In the genomic region with DNA sequence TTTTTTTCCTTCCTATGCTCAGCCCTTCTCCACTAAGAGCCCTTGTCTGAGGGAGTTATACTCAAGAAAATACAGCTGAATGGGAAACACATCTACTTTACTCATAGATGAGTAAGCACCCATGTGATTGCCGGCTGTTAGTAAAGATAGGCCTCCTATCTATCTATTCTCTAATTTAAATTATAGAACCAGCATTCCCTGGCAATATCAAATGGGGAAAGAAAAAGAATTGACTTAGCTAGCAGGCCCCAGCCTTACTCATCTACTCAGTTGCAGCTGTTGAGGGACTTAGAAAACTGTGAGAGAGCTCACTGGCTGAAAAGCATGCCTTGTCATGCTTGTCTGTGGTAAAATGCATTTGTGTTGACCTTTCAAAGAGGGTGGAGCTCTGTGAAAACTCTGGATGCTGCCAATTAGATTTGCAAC, we compare ENCODE assay signal across 15 cellular contexts. TPM values are rescaled to one million over a fixed set of nuclear protein-coding genes. Genes with fewer than 3 reads are reported as not detected.
DNase-seq lines count a peak whose midpoint lies in the region; ATAC-seq, FAIRE-seq and TF ChIP-seq lines count a peak whose summit lies in the region.
"Had no signal": no experiment of that assay in that cellular context is flagged by ENCODE, and none has a peak within 500 bp of the region (broad histone marks: within the 10 kb centered on the region; RNA-seq: fewer than 3 reads in every experiment).

No MANE protein-coding gene starts in this region.

- H3K9ac ChIP-seq in HepG2 (ENCODE audit: insufficient read depth, low read depth, low read length), result no peak overlapping the region

- peaks cover 3% of the 10 kb centered on the region for H3K79me2 ChIP-seq in HepG2 (ENCODE audit: insufficient read depth, low read length)

- intact Hi-C loops in HepG2 (cut with micrococcal nuclease; ENCODE audit: unreplicated experiment) (no loop called here), left ventricle myocardium superior (cut with micrococcal nuclease) (no loop called here)
- intact Hi-C loops in activated CD4-positive, alpha-beta T cell treated with anti-CD3 and anti-CD28 coated beads, Interleukin-2, amount 10 ng/mL, durations not matched to agents 24 days and 14 days (cut with micrococcal nuclease), result no loop called here

- FAIRE-seq in HepG2 (lab: Jason Lieb, UNC), result no peak

- POLR2A ChIA-PET in HepG2 (lab: Yijun Ruan, JAX), result no interaction called here

- H2AFZ ChIP-seq in HepG2 (ENCODE audit: low read length), result no peak overlapping the region

- no peak for ATAC-seq in central memory CD8-positive, alpha-beta T cell (replicated peaks; ENCODE audit: extremely low read depth, poor library complexity, severe bottlenecking)
- ATAC-seq in HepG2 (no peak), left ventricle myocardium superior (no peak)
- no peak for ATAC-seq in effector memory CD8-positive, alpha-beta T cell (replicated peaks)
- ATAC-seq: natural killer cell; stimulated activated naive B cell treated with anti-CD40 and anti-IgM and Interleukin-4, amounts not matched to agents 10 μg/mL and 1 μg/mL and 100 μg/mL, for 72 hours had no signal

- TF ChIP-seq CTCF in AG09309 (IDR thresholded peaks at IDR 0.05; ENCODE audit: control insufficient read depth, insufficient read depth, low read depth, low read length, missing control alignments), result no peak
- no peak for TF ChIP-seq CTCF in HepG2 (CRISPR knock-in tag; IDR thresholded peaks at IDR 0.05)

- no peak overlapping the region for H3K4me3 Mint-ChIP-seq in central memory CD8-positive, alpha-beta T cell
- no peak overlapping the region for H3K4me3 Mint-ChIP-seq in effector memory CD8-positive, alpha-beta T cell
- no peak overlapping the region for H3K4me3 Mint-ChIP-seq in activated CD4-positive, alpha-beta T cell treated with anti-CD3 and anti-CD28 coated beads, Interleukin-2, amount 10 ng/mL, durations not matched to agents 24 days and 14 days
- H3K4me3 Mint-ChIP-seq: CD4-positive, alpha-beta memory T cell; natural killer cell; stimulated activated naive B cell treated with anti-CD40 and anti-IgM and Interleukin-4, amounts not matched to agents 10 μg/mL and 1 μg/mL and 100 μg/mL, for 72 hours had no signal

- no peaks in the 10 kb centered on the region for H3K4me1 ChIP-seq in HepG2 (ENCODE audit: insufficient read depth, low read length)

- CTCF ChIA-PET in HepG2 (lab: Yijun Ruan, JAX; ENCODE audit: low intra/inter-chr PET ratio, low total read pairs), result no interaction called here

- TF ChIP-seq RAD21 in HepG2 (CRISPR knock-in tag; IDR thresholded peaks at IDR 0.05), result no peak

- BruUV-seq in HepG2 (replicated peaks; lab: Mats Ljungman, UMichigan), result no TSS peak

- peak; percentile 70 for DNase-seq in AG09309 (ENCODE audit: low read depth)
- peak; percentile 34 for DNase-seq in MG63
- DNase-seq in central memory CD8-positive, alpha-beta T cell (ENCODE audit: low spot score in 2 of 2), result no peak
- no peak for DNase-seq in HepG2 (ENCODE audit: low spot score)
- DNase-seq in effector memory CD8-positive, alpha-beta T cell, result no peak
- no peak for DNase-seq in activated CD4-positive, alpha-beta T cell treated with anti-CD3 and anti-CD28 coated beads, Interleukin-2, amount 10 ng/mL, durations not matched to agents 24 days and 14 days
- DNase-seq in left ventricle myocardium superior, result no peak
- no peak for DNase-seq in SHP77 treated with DMSO at 0.1 percent for 48 hours (lab: John Stamatoyannopoulos, UW)
- DNase-seq: CD4-positive, alpha-beta memory T cell; MM.1S; natural killer cell; NCI-H748 treated with DMSO at 0.1 percent for 48 hours; stimulated activated naive B cell treated with anti-CD40 and anti-IgM and Interleukin-4, amounts not matched to agents 10 μg/mL and 1 μg/mL and 100 μg/mL, for 72 hours; T-helper 2 cell had no signal

- no peaks in the 10 kb centered on the region for H3K27me3 Mint-ChIP-seq in central memory CD8-positive, alpha-beta T cell
- H3K27me3 Mint-ChIP-seq in effector memory CD8-positive, alpha-beta T cell, result no peaks in the 10 kb centered on the region
- H3K27me3 Mint-ChIP-seq in activated CD4-positive, alpha-beta T cell treated with anti-CD3 and anti-CD28 coated beads, Interleukin-2, amount 10 ng/mL, durations not matched to agents 24 days and 14 days, result no peaks in the 10 kb centered on the region
- H3K27me3 Mint-ChIP-seq: CD4-positive, alpha-beta memory T cell; stimulated activated naive B cell treated with anti-CD40 and anti-IgM and Interleukin-4, amounts not matched to agents 10 μg/mL and 1 μg/mL and 100 μg/mL, for 72 hours had no signal

- H3K36me3 ChIP-seq in MG63 (peaks cover 19% of the 10 kb centered on the region), HepG2 (replicated peaks in 1 of 2; ENCODE audit: control insufficient read depth in 1 of 2, insufficient read depth in 2 of 2, low read length in 2 of 2) (peaks cover 12 to 54% of the 10 kb centered on the region in 2 experiments)

- H3K4me2 ChIP-seq in HepG2 (ENCODE audit: low read depth, low read length), result no peak overlapping the region

- 100% methylated on average over 1 of the region's 1 CpG for WGBS in HepG2 (ENCODE audit: low lambda C conversion rate)

- no peak for TF ChIP-seq POLR2A in HepG2 (IDR thresholded peaks at IDR 0.05; ENCODE audit: insufficient read depth in 1 of 2, low read depth in 2 of 2, low read length in 2 of 2)

- peak overlapping the region; percentile 48 for H3K27ac Mint-ChIP-seq in central memory CD8-positive, alpha-beta T cell (ENCODE audit: low read depth)
- H3K27ac Mint-ChIP-seq in effector memory CD8-positive, alpha-beta T cell, result peak overlapping the region in 1 of 2 donors; percentile 62
- no peak overlapping the region for H3K27ac Mint-ChIP-seq in activated CD4-positive, alpha-beta T cell treated with anti-CD3 and anti-CD28 coated beads, Interleukin-2, amount 10 ng/mL, durations not matched to agents 24 days and 14 days
- H3K27ac Mint-ChIP-seq: stimulated activated naive B cell treated with anti-CD40 and anti-IgM and Interleukin-4, amounts not matched to agents 10 μg/mL and 1 μg/mL and 100 μg/mL, for 72 hours had no signal

- no peak overlapping the region for H3K27ac ChIP-seq in HepG2 (ENCODE audit: extremely low read length, insufficient read depth, low read length)
- H3K27ac ChIP-seq: cardiac muscle cell had no signal

- TF ChIP-seq EP300 in HepG2 (IDR thresholded peaks at IDR 0.05; ENCODE audit: low read depth in 2 of 2, low read length in 2 of 2), result no peak
- TF ChIP-seq EP300 in HepG2 (CRISPR knock-in tag; IDR thresholded peaks at IDR 0.05; ENCODE audit: borderline replicate concordance), result no peak

- H4K20me1 ChIP-seq in HepG2 (ENCODE audit: insufficient read depth, low read length), result no peaks in the 10 kb centered on the region

- no peak overlapping the region for H3K4me3 ChIP-seq in AG09309 (ENCODE audit: control insufficient read depth, low read depth, low read length)
- H3K4me3 ChIP-seq in MG63, result no peak overlapping the region
- H3K4me3 ChIP-seq in HepG2 (replicated peaks in 1 of 3; ENCODE audit: insufficient read depth in 1 of 3, low read depth in 2 of 3, low read length in 3 of 3), result no peak overlapping the region
- H3K4me3 ChIP-seq: cardiac muscle cell had no signal

- H3K9me3 ChIP-seq in MG63 (no peaks in the 10 kb centered on the region), HepG2 (ENCODE audit: low read length) (no peaks in the 10 kb centered on the region)

- peaks cover 12% of the 10 kb centered on the region for H3K4me1 Mint-ChIP-seq in central memory CD8-positive, alpha-beta T cell
- H3K4me1 Mint-ChIP-seq in effector memory CD8-positive, alpha-beta T cell (ENCODE audit: low read depth in 2 of 2), result peaks cover 7 to 17% of the 10 kb centered on the region in 2 donors
- H3K4me1 Mint-ChIP-seq in activated CD4-positive, alpha-beta T cell treated with anti-CD3 and anti-CD28 coated beads, Interleukin-2, amount 10 ng/mL, durations not matched to agents 24 days and 14 days, result peaks cover 19% of the 10 kb centered on the region

- peaks cover 50% of the 10 kb centered on the region for H3K36me3 Mint-ChIP-seq in central memory CD8-positive, alpha-beta T cell (ENCODE audit: insufficient read depth)
- H3K36me3 Mint-ChIP-seq in effector memory CD8-positive, alpha-beta T cell (ENCODE audit: insufficient read depth), result peaks cover 80% of the 10 kb centered on the region
- H3K36me3 Mint-ChIP-seq in activated CD4-positive, alpha-beta T cell treated with anti-CD3 and anti-CD28 coated beads, Interleukin-2, amount 10 ng/mL, durations not matched to agents 24 days and 14 days (ENCODE audit: low read depth), result peaks cover 37% of the 10 kb centered on the region

- no peaks in the 10 kb centered on the region for H3K9me3 Mint-ChIP-seq in central memory CD8-positive, alpha-beta T cell
- H3K9me3 Mint-ChIP-seq in effector memory CD8-positive, alpha-beta T cell, result no peaks in the 10 kb centered on the region
- H3K9me3 Mint-ChIP-seq in activated CD4-positive, alpha-beta T cell treated with anti-CD3 and anti-CD28 coated beads, Interleukin-2, amount 10 ng/mL, durations not matched to agents 24 days and 14 days, result no peaks in the 10 kb centered on the region
- H3K9me3 Mint-ChIP-seq: CD4-positive, alpha-beta memory T cell; natural killer cell; stimulated activated naive B cell treated with anti-CD40 and anti-IgM and Interleukin-4, amounts not matched to agents 10 μg/mL and 1 μg/mL and 100 μg/mL, for 72 hours had no signal

- no peaks in the 10 kb centered on the region for H3K27me3 ChIP-seq in MG63
- H3K27me3 ChIP-seq in HepG2 (ENCODE audit: control insufficient read depth in 1 of 2, insufficient read depth in 2 of 2, low read length in 2 of 2), result no peaks in the 10 kb centered on the region
- H3K27me3 ChIP-seq: cardiac muscle cell had no signal

- in situ Hi-C loops in HepG2 (cut with HindIII; ENCODE audit: extremely low pct_ligation_motif_present, low pct_unique_long_range_greater_than_20kb), result no loop called here

RNA-seq across cellular contexts. Expression of a gene that starts 48.2 kb away (rescaled TPM):
- 7.1 and 20.8 TPM in 2 replicates for total RNA-seq in MG63 (2014; rRNA removed; shearing (Covaris generic); ENCODE audit: low replicate concordance)
- total RNA-seq in HepG2 (2016; rRNA removed; fragmentation: Illumina TruSeq; extraction: Trizol) (92.1 and 136 TPM in 2 replicates), left ventricle myocardium superior (193 TPM)
- total RNA-seq in HepG2 (2016; cell fraction: cytosol; rRNA removed; fragmentation: Illumina TruSeq; extraction: Trizol; ENCODE audit: low read depth), result 30.4 and 34.1 TPM in 2 replicates
- 91.2 and 133 TPM in 2 replicates for total RNA-seq in HepG2 (2016; cell fraction: insoluble cytoplasmic fraction; rRNA removed; fragmentation: Illumina TruSeq; extraction: Trizol)
- total RNA-seq in HepG2 (2016; cell fraction: membrane; rRNA removed; fragmentation: Illumina TruSeq; extraction: Trizol), result 66.7 and 85.3 TPM in 2 replicates
- total RNA-seq in HepG2 (2016; cell fraction: nucleus; rRNA removed; fragmentation: Illumina TruSeq; extraction: Trizol), result 121 and 139 TPM in 2 replicates
- 18.4 and 25.7 TPM in 2 replicates for polyA plus RNA-seq in HepG2 (2011; rRNA removed)
- 8.0 and 12.9 TPM in 2 replicates for polyA plus RNA-seq in HepG2 (2011; cell fraction: cytosol; rRNA removed)
- 15.2 and 17.6 TPM in 2 replicates for polyA plus RNA-seq in HepG2 (2011; cell fraction: nucleus; rRNA removed)
- polyA plus RNA-seq in HepG2 (2012), result 39.9 and 55.4 TPM in 2 replicates
- 2.8 and 3.7 TPM in 2 replicates for polyA plus RNA-seq in HepG2 (2016; cell fraction: cytosol; fragmentation: Illumina TruSeq; extraction: Trizol; ENCODE audit: low read depth)
- polyA plus RNA-seq in HepG2 (2016; cell fraction: insoluble cytoplasmic fraction; fragmentation: Illumina TruSeq; extraction: Trizol; ENCODE audit: low read depth), result 83.2 and 88.8 TPM in 2 replicates
- polyA plus RNA-seq in HepG2 (2016; cell fraction: membrane; fragmentation: Illumina TruSeq; extraction: Trizol; ENCODE audit: low read depth), result 12.0 and 14.4 TPM in 2 replicates
- polyA plus RNA-seq in HepG2 (2016; cell fraction: nucleus; fragmentation: Illumina TruSeq; extraction: Trizol; ENCODE audit: insufficient read depth, low read depth), result 110 and 121 TPM in 2 replicates
- 27.8 and 31.8 TPM in 2 replicates for polyA minus RNA-seq in HepG2 (2011; rRNA and poly(A)+ RNA removed; ENCODE audit: low replicate concordance)
- 44.8 and 48.6 TPM in 2 replicates for polyA minus RNA-seq in HepG2 (2011; cell fraction: cytosol; rRNA and poly(A)+ RNA removed)
- polyA minus RNA-seq in HepG2 (2011; cell fraction: nucleus; rRNA and poly(A)+ RNA removed), result 153 and 159 TPM in 2 replicates
- total RNA-seq in activated CD4-positive, alpha-beta T cell treated with anti-CD3 and anti-CD28 coated beads, Interleukin-2, amount 10 ng/mL, durations not matched to agents 24 days and 14 days, result 39.6 and 43.4 TPM in 2 replicates

Comparison
In these comparisons a context has a peak if more than half of its experiments do, and no peak if none do; other contexts are left out.
1. DNase-seq: peak in AG09309 (single experiment) and MG63 (single experiment); none in central memory CD8-positive, alpha-beta T cell (0 of 2), HepG2 (single experiment), effector memory CD8-positive, alpha-beta T cell (0 of 3), activated CD4-positive, alpha-beta T cell treated with anti-CD3 and anti-CD28 coated beads, Interleukin-2, amount 10 ng/mL, durations not matched to agents 24 days and 14 days (single experiment), left ventricle myocardium superior (single experiment) and SHP77 treated with DMSO at 0.1 percent for 48 hours (single experiment).